In the genomic region with DNA sequence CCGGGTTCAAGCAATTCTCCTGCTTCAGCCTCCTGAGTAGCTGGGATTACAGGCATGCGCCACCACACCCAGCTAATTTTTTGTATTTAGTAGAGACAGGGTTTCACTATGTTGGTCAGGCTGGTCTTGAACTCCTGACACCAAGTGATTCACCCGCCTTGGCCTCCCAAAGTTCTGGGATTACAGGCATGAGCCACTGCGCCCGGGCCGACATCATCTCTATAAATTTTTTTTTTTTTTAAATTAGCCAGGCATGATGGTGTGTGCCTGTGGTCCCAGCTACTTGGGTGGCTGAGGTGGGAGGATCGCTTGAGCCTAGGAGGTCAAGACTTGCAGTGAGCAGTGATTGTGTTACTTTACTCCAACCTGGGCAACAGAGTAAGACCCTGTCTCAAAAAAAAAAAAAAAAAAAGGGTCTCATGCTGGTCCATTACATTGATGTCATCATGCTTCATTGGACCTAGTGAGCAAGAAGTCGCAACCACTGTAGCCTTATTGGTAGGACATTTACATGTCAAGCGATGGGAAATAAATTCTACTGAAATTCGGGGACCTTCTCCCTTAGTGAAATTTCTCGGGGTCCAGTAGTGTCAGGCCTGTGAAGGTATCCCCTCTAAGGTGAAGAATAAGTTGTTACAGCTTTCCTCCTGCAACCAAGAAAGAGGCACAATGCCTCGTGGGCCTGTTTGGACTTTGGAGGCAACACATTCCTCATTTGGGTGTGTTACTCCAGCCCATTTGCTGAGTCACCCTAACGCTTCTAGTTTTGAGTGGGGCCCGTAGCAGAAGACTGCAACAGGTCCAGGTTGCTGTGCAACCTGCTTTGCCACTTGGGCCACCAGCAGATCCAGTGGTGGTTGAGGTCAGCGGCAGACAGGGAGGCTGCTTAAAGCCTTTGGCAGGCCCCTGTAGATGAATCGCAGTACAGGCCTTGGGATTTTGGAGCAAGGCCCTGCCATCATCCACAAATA, we compare ENCODE assay signal across 2 cellular contexts.
TF ChIP-seq lines count a peak whose summit lies in the region.
"Not testable (repeated sequence)": the region's sequence is repeated elsewhere in the genome, so short reads cannot be mapped to it uniquely, and the experiment has no call there.

No MANE protein-coding gene starts in this region.

TF ChIP-seq in Ishikawa, 13 proteins besides CTCF, POLR2A, EP300 and RAD21:
- TF ChIP-seq TCF12 (IDR thresholded peaks at IDR 0.05; ENCODE audit: low read depth) (peak; percentile 41; the same call in 1 of the 2 replicates), TEAD4 (IDR thresholded peaks at IDR 0.05) (peak; percentile 73), MAX (IDR thresholded peaks at IDR 0.05) (peak; percentile 76), FOXM1 (IDR thresholded peaks at IDR 0.05; ENCODE audit: borderline replicate concordance, low read depth) (peak; percentile 17; the same call in 1 of the 2 replicates), CEBPB (IDR thresholded peaks at IDR 0.05) (0 out of 2 replicates have a peak, but pooled peaks have one; percentile 5)

TF ChIP-seq in HepG2, 621 proteins besides CTCF, POLR2A, EP300 and RAD21:
- TF ChIP-seq, protein P1, sequence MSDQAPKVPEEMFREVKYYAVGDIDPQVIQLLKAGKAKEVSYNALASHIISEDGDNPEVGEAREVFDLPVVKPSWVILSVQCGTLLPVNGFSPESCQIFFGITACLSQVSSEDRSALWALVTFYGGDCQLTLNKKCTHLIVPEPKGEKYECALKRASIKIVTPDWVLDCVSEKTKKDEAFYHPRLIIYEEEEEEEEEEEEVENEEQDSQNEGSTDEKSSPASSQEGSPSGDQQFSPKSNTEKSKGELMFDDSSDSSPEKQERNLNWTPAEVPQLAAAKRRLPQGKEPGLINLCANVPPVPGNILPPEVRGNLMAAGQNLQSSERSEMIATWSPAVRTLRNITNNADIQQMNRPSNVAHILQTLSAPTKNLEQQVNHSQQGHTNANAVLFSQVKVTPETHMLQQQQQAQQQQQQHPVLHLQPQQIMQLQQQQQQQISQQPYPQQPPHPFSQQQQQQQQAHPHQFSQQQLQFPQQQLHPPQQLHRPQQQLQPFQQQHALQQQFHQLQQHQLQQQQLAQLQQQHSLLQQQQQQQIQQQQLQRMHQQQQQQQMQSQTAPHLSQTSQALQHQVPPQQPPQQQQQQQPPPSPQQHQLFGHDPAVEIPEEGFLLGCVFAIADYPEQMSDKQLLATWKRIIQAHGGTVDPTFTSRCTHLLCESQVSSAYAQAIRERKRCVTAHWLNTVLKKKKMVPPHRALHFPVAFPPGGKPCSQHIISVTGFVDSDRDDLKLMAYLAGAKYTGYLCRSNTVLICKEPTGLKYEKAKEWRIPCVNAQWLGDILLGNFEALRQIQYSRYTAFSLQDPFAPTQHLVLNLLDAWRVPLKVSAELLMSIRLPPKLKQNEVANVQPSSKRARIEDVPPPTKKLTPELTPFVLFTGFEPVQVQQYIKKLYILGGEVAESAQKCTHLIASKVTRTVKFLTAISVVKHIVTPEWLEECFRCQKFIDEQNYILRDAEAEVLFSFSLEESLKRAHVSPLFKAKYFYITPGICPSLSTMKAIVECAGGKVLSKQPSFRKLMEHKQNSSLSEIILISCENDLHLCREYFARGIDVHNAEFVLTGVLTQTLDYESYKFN (CRISPR knock-in tag; conservative IDR thresholded peaks at IDR 0.05) = 0 out of 2 replicates have a peak, but pooled peaks have one; percentile 26
- TF ChIP-seq MAFF (IDR thresholded peaks at IDR 0.05; ENCODE audit: low read depth, low read length) = peak; percentile 57; the same call in 1 of the 2 replicates
- TF ChIP-seq MAX (IDR thresholded peaks at IDR 0.05) = peak; percentile 56
- TF ChIP-seq HNF4A (CRISPR knock-in tag; IDR thresholded peaks at IDR 0.05) = peak; percentile 57
- TF ChIP-seq ZFX (CRISPR knock-in tag; IDR thresholded peaks at IDR 0.05; ENCODE audit: low read depth) = peak; percentile 55; the same call in 1 of the 2 replicates
- peak; percentile 96 for TF ChIP-seq NFE2L2 (IDR thresholded peaks at IDR 0.05; ENCODE audit: low read length)
- TF ChIP-seq, protein P2, sequence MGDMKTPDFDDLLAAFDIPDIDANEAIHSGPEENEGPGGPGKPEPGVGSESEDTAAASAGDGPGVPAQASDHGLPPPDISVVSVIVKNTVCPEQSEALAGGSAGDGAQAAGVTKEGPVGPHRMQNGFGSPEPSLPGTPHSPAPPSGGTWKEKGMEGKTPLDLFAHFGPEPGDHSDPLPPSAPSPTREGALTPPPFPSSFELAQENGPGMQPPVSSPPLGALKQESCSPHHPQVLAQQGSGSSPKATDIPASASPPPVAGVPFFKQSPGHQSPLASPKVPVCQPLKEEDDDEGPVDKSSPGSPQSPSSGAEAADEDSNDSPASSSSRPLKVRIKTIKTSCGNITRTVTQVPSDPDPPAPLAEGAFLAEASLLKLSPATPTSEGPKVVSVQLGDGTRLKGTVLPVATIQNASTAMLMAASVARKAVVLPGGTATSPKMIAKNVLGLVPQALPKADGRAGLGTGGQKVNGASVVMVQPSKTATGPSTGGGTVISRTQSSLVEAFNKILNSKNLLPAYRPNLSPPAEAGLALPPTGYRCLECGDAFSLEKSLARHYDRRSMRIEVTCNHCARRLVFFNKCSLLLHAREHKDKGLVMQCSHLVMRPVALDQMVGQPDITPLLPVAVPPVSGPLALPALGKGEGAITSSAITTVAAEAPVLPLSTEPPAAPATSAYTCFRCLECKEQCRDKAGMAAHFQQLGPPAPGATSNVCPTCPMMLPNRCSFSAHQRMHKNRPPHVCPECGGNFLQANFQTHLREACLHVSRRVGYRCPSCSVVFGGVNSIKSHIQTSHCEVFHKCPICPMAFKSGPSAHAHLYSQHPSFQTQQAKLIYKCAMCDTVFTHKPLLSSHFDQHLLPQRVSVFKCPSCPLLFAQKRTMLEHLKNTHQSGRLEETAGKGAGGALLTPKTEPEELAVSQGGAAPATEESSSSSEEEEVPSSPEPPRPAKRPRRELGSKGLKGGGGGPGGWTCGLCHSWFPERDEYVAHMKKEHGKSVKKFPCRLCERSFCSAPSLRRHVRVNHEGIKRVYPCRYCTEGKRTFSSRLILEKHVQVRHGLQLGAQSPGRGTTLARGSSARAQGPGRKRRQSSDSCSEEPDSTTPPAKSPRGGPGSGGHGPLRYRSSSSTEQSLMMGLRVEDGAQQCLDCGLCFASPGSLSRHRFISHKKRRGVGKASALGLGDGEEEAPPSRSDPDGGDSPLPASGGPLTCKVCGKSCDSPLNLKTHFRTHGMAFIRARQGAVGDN (CRISPR knock-in tag; IDR thresholded peaks at IDR 0.05) = peak; percentile 42
- 0 out of 2 replicates have a peak, but pooled peaks have one; percentile 31 for TF ChIP-seq ZNF557 (CRISPR knock-in tag; IDR thresholded peaks at IDR 0.05)
- TF ChIP-seq MAFK (conservative IDR thresholded peaks at IDR 0.05 in 1 of 2, IDR thresholded peaks at IDR 0.05 in 1 of 2; ENCODE audit: low read length in 2 of 2) = peak; percentile 61 to 84
- 0 out of 2 replicates have a peak, but pooled peaks have one; percentile 42 for TF ChIP-seq ZFY (CRISPR knock-in tag; IDR thresholded peaks at IDR 0.05)
- peak; percentile 81 for TF ChIP-seq MAFG (CRISPR knock-in tag; IDR thresholded peaks at IDR 0.05)
- TF ChIP-seq ZNF768 (CRISPR knock-in tag; IDR thresholded peaks at IDR 0.05) = peak; percentile 67; the same call in 1 of the 2 replicates
- 0 out of 4 replicates have a peak, but pooled peaks of 1 of the 2 experiments have one; percentile 18 for TF ChIP-seq NR2F1 (CRISPR knock-in tag; IDR thresholded peaks at IDR 0.05)
- 0 out of 2 replicates have a peak, but pooled peaks have one; percentile 29 for TF ChIP-seq ZNF121 (CRISPR knock-in tag; IDR thresholded peaks at IDR 0.05)
- 0 out of 2 replicates have a peak, but pooled peaks have one; percentile 22 for TF ChIP-seq ZFP91 (CRISPR knock-in tag; IDR thresholded peaks at IDR 0.05; ENCODE audit: borderline replicate concordance)
- TF ChIP-seq ARID4A (CRISPR knock-in tag; IDR thresholded peaks at IDR 0.05; ENCODE audit: borderline replicate concordance) = peak; percentile 20; the same call in 1 of the 2 replicates
- TF ChIP-seq FOXK1 (CRISPR knock-in tag; IDR thresholded peaks at IDR 0.05; ENCODE audit: borderline replicate concordance, low read depth) = 0 out of 2 replicates have a peak, but pooled peaks have one; percentile 21
- TF ChIP-seq, protein P3, sequence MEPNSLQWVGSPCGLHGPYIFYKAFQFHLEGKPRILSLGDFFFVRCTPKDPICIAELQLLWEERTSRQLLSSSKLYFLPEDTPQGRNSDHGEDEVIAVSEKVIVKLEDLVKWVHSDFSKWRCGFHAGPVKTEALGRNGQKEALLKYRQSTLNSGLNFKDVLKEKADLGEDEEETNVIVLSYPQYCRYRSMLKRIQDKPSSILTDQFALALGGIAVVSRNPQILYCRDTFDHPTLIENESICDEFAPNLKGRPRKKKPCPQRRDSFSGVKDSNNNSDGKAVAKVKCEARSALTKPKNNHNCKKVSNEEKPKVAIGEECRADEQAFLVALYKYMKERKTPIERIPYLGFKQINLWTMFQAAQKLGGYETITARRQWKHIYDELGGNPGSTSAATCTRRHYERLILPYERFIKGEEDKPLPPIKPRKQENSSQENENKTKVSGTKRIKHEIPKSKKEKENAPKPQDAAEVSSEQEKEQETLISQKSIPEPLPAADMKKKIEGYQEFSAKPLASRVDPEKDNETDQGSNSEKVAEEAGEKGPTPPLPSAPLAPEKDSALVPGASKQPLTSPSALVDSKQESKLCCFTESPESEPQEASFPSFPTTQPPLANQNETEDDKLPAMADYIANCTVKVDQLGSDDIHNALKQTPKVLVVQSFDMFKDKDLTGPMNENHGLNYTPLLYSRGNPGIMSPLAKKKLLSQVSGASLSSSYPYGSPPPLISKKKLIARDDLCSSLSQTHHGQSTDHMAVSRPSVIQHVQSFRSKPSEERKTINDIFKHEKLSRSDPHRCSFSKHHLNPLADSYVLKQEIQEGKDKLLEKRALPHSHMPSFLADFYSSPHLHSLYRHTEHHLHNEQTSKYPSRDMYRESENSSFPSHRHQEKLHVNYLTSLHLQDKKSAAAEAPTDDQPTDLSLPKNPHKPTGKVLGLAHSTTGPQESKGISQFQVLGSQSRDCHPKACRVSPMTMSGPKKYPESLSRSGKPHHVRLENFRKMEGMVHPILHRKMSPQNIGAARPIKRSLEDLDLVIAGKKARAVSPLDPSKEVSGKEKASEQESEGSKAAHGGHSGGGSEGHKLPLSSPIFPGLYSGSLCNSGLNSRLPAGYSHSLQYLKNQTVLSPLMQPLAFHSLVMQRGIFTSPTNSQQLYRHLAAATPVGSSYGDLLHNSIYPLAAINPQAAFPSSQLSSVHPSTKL (CRISPR knock-in tag; IDR thresholded peaks at IDR 0.05) = peak; percentile 22; the same call in 1 of the 2 replicates
- TF ChIP-seq NFE2 (CRISPR knock-in tag; IDR thresholded peaks at IDR 0.05) = peak; percentile 92
- peak; percentile 37; the same call in 1 of the 2 replicates for TF ChIP-seq HNF4G (IDR thresholded peaks at IDR 0.05; ENCODE audit: borderline replicate concordance, low read depth, low read length)
- not testable (repeated sequence) for TF ChIP-seq HNF4G (CRISPR knock-in tag; IDR thresholded peaks at IDR 0.05; ENCODE audit: borderline replicate concordance, low read depth)
- peak; percentile 83 for TF ChIP-seq FOSL2 (CRISPR knock-in tag; IDR thresholded peaks at IDR 0.05)
- peak; percentile 41; the same call in 1 of the 2 replicates for TF ChIP-seq TBX2 (CRISPR knock-in tag; IDR thresholded peaks at IDR 0.05; ENCODE audit: borderline replicate concordance)
- TF ChIP-seq SAP130 (CRISPR knock-in tag; IDR thresholded peaks at IDR 0.05; ENCODE audit: low read depth) = peak; percentile 60
